ENCODE assay signal across 13 cellular contexts in the genomic region with DNA sequence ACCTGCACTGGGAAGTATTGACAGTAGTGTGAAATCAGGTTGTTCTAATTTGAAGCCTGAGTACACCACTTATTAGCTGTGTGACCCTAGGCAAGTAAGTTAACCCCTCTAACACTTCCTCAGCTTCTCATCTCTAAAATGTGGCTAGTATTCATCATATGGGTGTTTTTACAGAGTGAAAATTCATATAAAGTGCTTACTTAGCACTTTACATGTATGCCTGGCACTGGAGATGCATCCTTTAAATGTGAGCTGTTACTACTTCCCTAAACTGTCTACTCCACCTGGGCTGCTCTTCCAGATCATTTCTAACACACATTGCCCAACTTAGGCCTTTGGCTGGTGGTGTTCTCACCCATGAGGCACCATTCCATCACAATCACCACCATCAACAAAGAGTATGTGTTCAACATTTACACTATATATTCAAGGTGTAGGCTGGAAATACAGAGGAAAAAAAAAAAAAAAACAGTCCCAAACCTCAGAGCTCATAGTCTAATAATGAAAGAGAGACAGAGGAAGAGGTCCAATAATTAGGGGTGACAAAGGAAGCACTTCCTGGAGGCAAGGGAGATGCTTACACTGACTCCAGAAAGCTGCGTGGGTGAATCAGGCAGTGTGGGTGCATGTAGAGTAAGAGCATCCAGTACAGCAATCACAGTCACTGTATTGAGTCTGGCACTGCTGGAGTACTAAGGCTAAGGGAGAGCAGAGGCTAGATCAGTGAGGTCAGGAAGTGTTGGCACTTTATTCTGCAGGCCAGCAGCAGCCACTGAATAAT. TPM values are rescaled to one million over a fixed set of nuclear protein-coding genes. Genes with fewer than 3 reads are reported as not detected.
DNase-seq lines count a peak whose midpoint lies in the region; ATAC-seq, FAIRE-seq and TF ChIP-seq lines count a peak whose summit lies in the region.
"Had no signal": no experiment of that assay in that cellular context is flagged by ENCODE, and none has a peak within 500 bp of the region (broad histone marks: within the 10 kb centered on the region; RNA-seq: fewer than 3 reads in every experiment).

No MANE protein-coding gene starts in this region.

- H3K4me3 ChIP-seq in CD4-positive, CD25-positive, alpha-beta regulatory T cell (ENCODE audit: low read depth, low read length) = peak overlapping the region; percentile 43
- no peak overlapping the region for H3K4me3 ChIP-seq in naive thymus-derived CD4-positive, alpha-beta T cell (ENCODE audit: low read length)
- H3K4me3 ChIP-seq in heart left ventricle (no peak overlapping the region), stomach (no peak overlapping the region)

- POLR2A ChIA-PET in activated CD8-positive, alpha-beta T cell treated with anti-CD3 and anti-CD28 coated beads, Interleukin-2, amount 10 ng/mL, durations not matched to agents 7 days and 5 days (lab: Charles Lee) = interaction anchor here (0.6 to 1.9 kb wide), 3 partner anchors 8 to 44 kb away, joined by 3 to 9 read pairs (median 3); partner anchors contain the start of gene MR1
- POLR2A ChIA-PET in naive thymus-derived CD4-positive, alpha-beta T cell (lab: Charles Lee) = interaction anchor here (0.6 kb wide), 1 partner anchor 21 kb away, joined by 4 read pairs; no protein-coding TSS in a partner anchor

- no peaks in the 10 kb centered on the region for H3K27me3 ChIP-seq in CD4-positive, CD25-positive, alpha-beta regulatory T cell (ENCODE audit: control insufficient read depth, insufficient read depth, low read length)
- H3K27me3 ChIP-seq in naive thymus-derived CD4-positive, alpha-beta T cell (ENCODE audit: control insufficient read depth in 2 of 2, insufficient read depth in 2 of 2, low read length in 2 of 2) = no peaks in the 10 kb centered on the region
- peaks cover 0 to 4% (median 0%) of the 10 kb centered on the region in 9 donors for H3K27me3 ChIP-seq in heart left ventricle
- H3K27me3 ChIP-seq in stomach = peaks cover 0 to 3% (median 0%) of the 10 kb centered on the region in 3 donors

- TF ChIP-seq CTCF in heart left ventricle (IDR thresholded peaks at IDR 0.05) (no peak), stomach (IDR thresholded peaks at IDR 0.05) (no peak)

- H3K9me3 ChIP-seq in CD4-positive, CD25-positive, alpha-beta regulatory T cell (ENCODE audit: control insufficient read depth in 2 of 2, low read length in 2 of 2) = no peaks in the 10 kb centered on the region
- no peaks in the 10 kb centered on the region for H3K9me3 ChIP-seq in naive thymus-derived CD4-positive, alpha-beta T cell (ENCODE audit: control insufficient read depth in 2 of 3, low read length in 3 of 3)
- H3K9me3 ChIP-seq in heart left ventricle (no peaks in the 10 kb centered on the region), stomach (no peaks in the 10 kb centered on the region)

- CTCF ChIA-PET in activated CD8-positive, alpha-beta T cell treated with anti-CD3 and anti-CD28 coated beads, Interleukin-2, amount 10 ng/mL, durations not matched to agents 7 days and 5 days (lab: Charles Lee) = interaction anchor here (1.0 to 1.9 kb wide), 4 partner anchors 8 to 503 kb away, joined by 3 to 10 read pairs (median 6); no protein-coding TSS in a partner anchor
- CTCF ChIA-PET in naive thymus-derived CD4-positive, alpha-beta T cell (lab: Charles Lee) = no interaction called here

- DNase-seq in CD4-positive, CD25-positive, alpha-beta regulatory T cell = peak in 2 of 3 donors; percentile 13 to 70
- no peak for DNase-seq in GM12892 (ENCODE audit: insufficient read length)
- no peak for DNase-seq in activated CD8-positive, alpha-beta T cell treated with anti-CD3 and anti-CD28 coated beads, Interleukin-2, amount 10 ng/mL, durations not matched to agents 7 days and 5 days
- no peak for DNase-seq in naive thymus-derived CD4-positive, alpha-beta T cell
- no peak for DNase-seq in foreskin melanocyte
- DNase-seq in heart left ventricle = no peak
- no peak for DNase-seq in stomach
- DNase-seq: anterior cingulate cortex; effector CD8-positive, alpha-beta T cell; NCI-H1105; NCI-H526 had no signal

- peak overlapping the region; percentile 5 to 58 (median 17) for H3K27ac Mint-ChIP-seq in CD4-positive, CD25-positive, alpha-beta regulatory T cell
- peak overlapping the region; percentile 85 for H3K27ac Mint-ChIP-seq in activated CD8-positive, alpha-beta T cell treated with anti-CD3 and anti-CD28 coated beads, Interleukin-2, amount 10 ng/mL, durations not matched to agents 7 days and 5 days
- peak overlapping the region in 7 of 9 donors; percentile 2 to 88 (median 74) for H3K27ac Mint-ChIP-seq in naive thymus-derived CD4-positive, alpha-beta T cell

- H3K36me3 Mint-ChIP-seq in CD4-positive, CD25-positive, alpha-beta regulatory T cell = no peaks in the 10 kb centered on the region
- H3K36me3 Mint-ChIP-seq in activated CD8-positive, alpha-beta T cell treated with anti-CD3 and anti-CD28 coated beads, Interleukin-2, amount 10 ng/mL, durations not matched to agents 7 days and 5 days (ENCODE audit: low read depth) = peaks cover 20% of the 10 kb centered on the region
- H3K36me3 Mint-ChIP-seq in naive thymus-derived CD4-positive, alpha-beta T cell = peaks cover 0 to 17% (median 11%) of the 10 kb centered on the region in 5 donors

- H3K36me3 ChIP-seq in CD4-positive, CD25-positive, alpha-beta regulatory T cell (ENCODE audit: control insufficient read depth, insufficient read depth, low read length) = peaks cover 4% of the 10 kb centered on the region
- H3K36me3 ChIP-seq in naive thymus-derived CD4-positive, alpha-beta T cell (ENCODE audit: control insufficient read depth in 2 of 3, insufficient read depth in 3 of 3, low read length in 3 of 3) = peaks cover 0 to 8% (median 0%) of the 10 kb centered on the region in 3 experiments
- H3K36me3 ChIP-seq in heart left ventricle (peaks cover 0 to 4% (median 0%) of the 10 kb centered on the region in 9 donors), stomach (no peaks in the 10 kb centered on the region)

- 26 to 70% (median 55%) methylated on average over 1 of the region's 1 CpG for WGBS in heart left ventricle, 4 donors
- 37 to 82% (median 46%) methylated on average over 1 of the region's 1 CpG for WGBS in stomach, 5 donors

- no peak for ATAC-seq in CD4-positive, CD25-positive, alpha-beta regulatory T cell (ENCODE audit: low read depth in 2 of 2)
- ATAC-seq in activated CD8-positive, alpha-beta T cell treated with anti-CD3 and anti-CD28 coated beads, Interleukin-2, amount 10 ng/mL, durations not matched to agents 7 days and 5 days = no peak
- ATAC-seq in naive thymus-derived CD4-positive, alpha-beta T cell = no peak
- ATAC-seq in heart left ventricle = no peak
- ATAC-seq: activated CD4-positive, CD25-positive, alpha-beta regulatory T cell treated with anti-CD3 and anti-CD28 coated beads, Interleukin-2, amount 50 U/mL, for 24 hours; left lobe of liver had no signal

- intact Hi-C loops in naive thymus-derived CD4-positive, alpha-beta T cell (cut with micrococcal nuclease) = no loop called here
- intact Hi-C loops in heart left ventricle (cut with DNase I) (no loop called here), stomach (cut with DNase I; ENCODE audit: low total_unique reads) (no loop called here)

- H3K4me1 ChIP-seq in CD4-positive, CD25-positive, alpha-beta regulatory T cell (ENCODE audit: control insufficient read depth, insufficient read depth, low read length, poor library complexity, severe bottlenecking) = peaks cover 39% of the 10 kb centered on the region
- H3K4me1 ChIP-seq in naive thymus-derived CD4-positive, alpha-beta T cell (ENCODE audit: control insufficient read depth in 2 of 2, insufficient read depth in 2 of 2, low read length in 2 of 2) = peaks cover 26 to 34% of the 10 kb centered on the region in 2 donors
- H3K4me1 ChIP-seq in heart left ventricle (peaks cover 0 to 71% (median 20%) of the 10 kb centered on the region in 12 donors), stomach (peaks cover 0 to 69% (median 34%) of the 10 kb centered on the region in 4 donors)

- H3K27ac ChIP-seq in CD4-positive, CD25-positive, alpha-beta regulatory T cell (ENCODE audit: insufficient read depth, low read length, poor library complexity, severe bottlenecking) = no peak overlapping the region
- H3K27ac ChIP-seq in naive thymus-derived CD4-positive, alpha-beta T cell (ENCODE audit: low read depth, low read length) = no peak overlapping the region
- H3K27ac ChIP-seq in heart left ventricle (no peak overlapping the region), stomach (no peak overlapping the region)

- TF ChIP-seq EP300 in stomach (IDR thresholded peaks at IDR 0.05) = no peak

- peaks cover 32 to 52% (median 45%) of the 10 kb centered on the region in 4 donors for H3K4me1 Mint-ChIP-seq in CD4-positive, CD25-positive, alpha-beta regulatory T cell
- H3K4me1 Mint-ChIP-seq in activated CD8-positive, alpha-beta T cell treated with anti-CD3 and anti-CD28 coated beads, Interleukin-2, amount 10 ng/mL, durations not matched to agents 7 days and 5 days (ENCODE audit: low read depth) = peaks cover 50% of the 10 kb centered on the region
- H3K4me1 Mint-ChIP-seq in naive thymus-derived CD4-positive, alpha-beta T cell = peaks cover 16 to 53% (median 48%) of the 10 kb centered on the region in 7 donors

- peaks cover 0 to 3% (median 0%) of the 10 kb centered on the region in 7 donors for H3K9me3 Mint-ChIP-seq in CD4-positive, CD25-positive, alpha-beta regulatory T cell
- H3K9me3 Mint-ChIP-seq in activated CD8-positive, alpha-beta T cell treated with anti-CD3 and anti-CD28 coated beads, Interleukin-2, amount 10 ng/mL, durations not matched to agents 7 days and 5 days (ENCODE audit: insufficient read depth) = no peaks in the 10 kb centered on the region
- peaks cover 0 to 11% (median 0%) of the 10 kb centered on the region in 11 donors for H3K9me3 Mint-ChIP-seq in naive thymus-derived CD4-positive, alpha-beta T cell

- peak; percentile 21 for FAIRE-seq in GM12892 (lab: Jason Lieb, UNC)

- peaks cover 10% of the 10 kb centered on the region for H3K27me3 Mint-ChIP-seq in CD4-positive, CD25-positive, alpha-beta regulatory T cell
- H3K27me3 Mint-ChIP-seq in activated CD8-positive, alpha-beta T cell treated with anti-CD3 and anti-CD28 coated beads, Interleukin-2, amount 10 ng/mL, durations not matched to agents 7 days and 5 days (ENCODE audit: low read depth) = no peaks in the 10 kb centered on the region
- H3K27me3 Mint-ChIP-seq in naive thymus-derived CD4-positive, alpha-beta T cell = peaks cover 0 to 4% (median 0%) of the 10 kb centered on the region in 5 donors

- TF ChIP-seq POLR2A in GM12892 (IDR thresholded peaks at IDR 0.05; ENCODE audit: low read depth, low read length) (no peak), heart left ventricle (IDR thresholded peaks at IDR 0.05) (no peak), stomach (IDR thresholded peaks at IDR 0.05) (no peak)

- peak overlapping the region; percentile 1 to 85 (median 72) for H3K4me3 Mint-ChIP-seq in CD4-positive, CD25-positive, alpha-beta regulatory T cell
- H3K4me3 Mint-ChIP-seq in activated CD8-positive, alpha-beta T cell treated with anti-CD3 and anti-CD28 coated beads, Interleukin-2, amount 10 ng/mL, durations not matched to agents 7 days and 5 days = peak overlapping the region; percentile 2
- H3K4me3 Mint-ChIP-seq in naive thymus-derived CD4-positive, alpha-beta T cell = peak overlapping the region; percentile 19 to 65 (median 48)

RNA-seq across cellular contexts. Expression of gene STX6, which starts 3.6 kb away (rescaled TPM):
- total RNA-seq in CD4-positive, CD25-positive, alpha-beta regulatory T cell = 15.5 TPM
- polyA plus RNA-seq in CD4-positive, CD25-positive, alpha-beta regulatory T cell = 10 to 100 TPM; 10.6 to 11.5 (median 11.3) TPM
- polyA plus RNA-seq in GM12892 (2012; ENCODE audit: missing spikeins) = 15.9 TPM
- total RNA-seq in activated CD8-positive, alpha-beta T cell treated with anti-CD3 and anti-CD28 coated beads, Interleukin-2, amount 10 ng/mL, durations not matched to agents 7 days and 5 days = 10 to 100 TPM; 19.3 to 21.0 TPM
- total RNA-seq in naive thymus-derived CD4-positive, alpha-beta T cell = 10 to 100 TPM in 4 of 5 experiments, 1 to 10 TPM in 1; 9.8 to 24.6 (median 21.2) TPM
- polyA plus RNA-seq in naive thymus-derived CD4-positive, alpha-beta T cell = 10 to 100 TPM in 1 of 2 donors, 1 to 10 TPM in 1; 7.2 to 11.5 TPM
- total RNA-seq in heart left ventricle = 10 to 100 TPM in 2 of 9 donors, 1 to 10 TPM in 7; 5.0 to 13.6 (median 7.6) TPM
- polyA plus RNA-seq in heart left ventricle = 1 to 10 TPM; 3.5 to 7.1 TPM
- 10 to 100 TPM in 2 of 5 donors, 1 to 10 TPM in 3; 1.2 to 38.6 (median 10.0) TPM for total RNA-seq in stomach
- 1 to 10 TPM; 5.8 to 7.0 (median 6.6) TPM for polyA plus RNA-seq in stomach

RNA-seq across cellular contexts. Expression of gene MR1, which starts 14.7 kb away (rescaled TPM):
- total RNA-seq in CD4-positive, CD25-positive, alpha-beta regulatory T cell = 30.5 TPM
- 10 to 100 TPM; 41.3 to 48.7 (median 45.2) TPM for polyA plus RNA-seq in CD4-positive, CD25-positive, alpha-beta regulatory T cell
- polyA plus RNA-seq in GM12892 (2012; ENCODE audit: missing spikeins) = 28.8 TPM
- 10 to 100 TPM; 27.9 to 29.3 TPM for total RNA-seq in activated CD8-positive, alpha-beta T cell treated with anti-CD3 and anti-CD28 coated beads, Interleukin-2, amount 10 ng/mL, durations not matched to agents 7 days and 5 days
- total RNA-seq in naive thymus-derived CD4-positive, alpha-beta T cell = 10 to 100 TPM; 19.8 to 35.8 (median 29.7) TPM
- polyA plus RNA-seq in naive thymus-derived CD4-positive, alpha-beta T cell = 10 to 100 TPM; 29.8 to 39.2 TPM
- total RNA-seq in heart left ventricle (10 to 100 TPM in 2 of 9 donors, 1 to 10 TPM in 7; 2.1 to 21.0 (median 3.8) TPM), stomach (10 to 100 TPM in 4 of 5 donors, 1 to 10 TPM in 1; 3.5 to 40.8 (median 11.2) TPM)
- polyA plus RNA-seq in heart left ventricle (1 to 10 TPM in 1 of 2 donors, under 1 TPM in 1; 0.65 to 2.4 TPM), stomach (1 to 10 TPM; 1.1 to 4.5 (median 2.4) TPM)

Comparison
In these comparisons a context has a peak if more than half of its experiments do, and no peak if none do; other contexts are left out.
1. DNase-seq: peak in CD4-positive, CD25-positive, alpha-beta regulatory T cell (2 of 3); none in GM12892 (single experiment), activated CD8-positive, alpha-beta T cell treated with anti-CD3 and anti-CD28 coated beads, Interleukin-2, amount 10 ng/mL, durations not matched to agents 7 days and 5 days (single experiment), naive thymus-derived CD4-positive, alpha-beta T cell (0 of 9), foreskin melanocyte (single experiment), heart left ventricle (0 of 5) and stomach (single experiment).
2. H3K27ac Mint-ChIP-seq: peak in every context shown above with its lines; median percentile 85 in activated CD8-positive, alpha-beta T cell treated with anti-CD3 and anti-CD28 coated beads, Interleukin-2, amount 10 ng/mL, durations not matched to agents 7 days and 5 days; 74 in naive thymus-derived CD4-positive, alpha-beta T cell; 17 in CD4-positive, CD25-positive, alpha-beta regulatory T cell.
3. H3K4me3 Mint-ChIP-seq: peak in every context shown above with its lines; median percentile 72 in CD4-positive, CD25-positive, alpha-beta regulatory T cell; 48 in naive thymus-derived CD4-positive, alpha-beta T cell; 2 in activated CD8-positive, alpha-beta T cell treated with anti-CD3 and anti-CD28 coated beads, Interleukin-2, amount 10 ng/mL, durations not matched to agents 7 days and 5 days.